Comparison of ENCODE assay signal across 19 cellular contexts in genomic region chr5:150502847-150503246, GRCh38. TPM values are rescaled to one million over a fixed set of nuclear protein-coding genes. Genes with fewer than 3 reads are reported as not detected.
A peak's percentile ranks its signal among the peaks of the same experiment; 100 is the strongest.
DNase-seq lines count a peak whose midpoint lies in the region; ATAC-seq and TF ChIP-seq lines count a peak whose summit lies in the region.
"Had no signal": no experiment of that assay in that cellular context is flagged by ENCODE, and none has a peak within 500 bp of the region (broad histone marks: within the 10 kb centered on the region; RNA-seq: fewer than 3 reads in every experiment).

No MANE protein-coding gene starts in this region.

- DNase-seq in WERI-Rb-1 (no peak), osteoblast (ENCODE audit: insufficient read length, low spot score, missing footprints) (no peak), thyroid gland (no peak), NCI-H2081 (lab: John Stamatoyannopoulos, UW) (no peak)
- DNase-seq: activated CD8-positive, alpha-beta T cell treated with anti-CD3 and anti-CD28 coated beads, Interleukin-2, amount 10 ng/mL, durations not matched to agents 7 days and 5 days; activated naive CD8-positive, alpha-beta T cell treated with anti-CD3 and anti-CD28 coated beads for 36 hours; Calu3; effector CD8-positive, alpha-beta T cell; hippocampal formation; islet precursor cell; midbrain; NCI-H2029 treated with DMSO at 0.1 percent for 48 hours; NCI-H524; SIG-M5; stimulated activated naive CD4-positive, alpha-beta T cell treated with Interleukin-2 at 50 U/mL for 16 hours had no signal

- H3K27me3 ChIP-seq in WERI-Rb-1 (ENCODE audit: insufficient read depth, low read depth, severe bottlenecking) (no peaks in the 10 kb centered on the region), osteoblast (ENCODE audit: insufficient read depth, low read length) (no peaks in the 10 kb centered on the region), thyroid gland (no peaks in the 10 kb centered on the region)

- H2AFZ ChIP-seq in osteoblast (ENCODE audit: low read length) = no peak overlapping the region

- peaks cover 20% of the 10 kb centered on the region for H3K36me3 ChIP-seq in WERI-Rb-1
- H3K36me3 ChIP-seq in osteoblast (ENCODE audit: insufficient read depth, low read length) = peaks cover 42% of the 10 kb centered on the region
- no peaks in the 10 kb centered on the region for H3K36me3 ChIP-seq in thyroid gland

- intact Hi-C loops in thyroid gland (cut with DNase I) = no loop called here

- H3K79me2 ChIP-seq in osteoblast (ENCODE audit: insufficient read depth, low read length) = peaks cover 100% of the 10 kb centered on the region

- ATAC-seq in GM18870 (IDR thresholded peaks at IDR 0.05; ENCODE audit: unreplicated experiment) (no peak), GM21528 (IDR thresholded peaks at IDR 0.05; ENCODE audit: low FRiP score, unreplicated experiment) (no peak)
- ATAC-seq: activated CD8-positive, alpha-beta T cell treated with anti-CD3 and anti-CD28 coated beads, Interleukin-2, amount 10 ng/mL, durations not matched to agents 7 days and 5 days had no signal

- no peak overlapping the region for H3K4me3 ChIP-seq in WERI-Rb-1 (ENCODE audit: low read depth, low read length)
- H3K4me3 ChIP-seq in osteoblast (ENCODE audit: insufficient read depth, low read length) = no peak overlapping the region
- H3K4me3 ChIP-seq in thyroid gland (replicated peaks in 1 of 3) = no peak overlapping the region

- TF ChIP-seq CTCF in WERI-Rb-1 (IDR thresholded peaks at IDR 0.05; ENCODE audit: low read depth, low read length) (no peak), osteoblast (IDR thresholded peaks at IDR 0.05; ENCODE audit: extremely low read depth, low read depth, low read length) (no peak), thyroid gland (IDR thresholded peaks at IDR 0.05) (no peak)

- WGBS in thyroid gland, 2 donors = 89 to 90% methylated on average over 3 of the region's 3 CpGs

- peaks cover 51% of the 10 kb centered on the region for H4K20me1 ChIP-seq in osteoblast (ENCODE audit: insufficient read depth, low read length)

- H3K4me1 ChIP-seq in osteoblast (ENCODE audit: insufficient read depth, low read length) = peaks cover 88% of the 10 kb centered on the region
- H3K4me1 ChIP-seq in thyroid gland = peaks cover 95 to 100% of the 10 kb centered on the region in 2 donors

- H3K4me2 ChIP-seq in osteoblast (ENCODE audit: insufficient read depth, low read length) = no peak overlapping the region
- H3K4me2 ChIP-seq: KMS-11 had no signal

- H3K9me3 ChIP-seq in WERI-Rb-1 (ENCODE audit: severe bottlenecking) = no peaks in the 10 kb centered on the region
- no peaks in the 10 kb centered on the region for H3K9me3 ChIP-seq in osteoblast (ENCODE audit: low read depth, low read length)
- no peaks in the 10 kb centered on the region for H3K9me3 ChIP-seq in thyroid gland

- peak overlapping the region; percentile 93 for H3K27ac ChIP-seq in WERI-Rb-1
- H3K27ac ChIP-seq in cingulate gyrus (ENCODE audit: low read depth, low read length) = peak overlapping the region; percentile 99
- H3K27ac ChIP-seq in osteoblast (ENCODE audit: low read depth, low read length) = peak overlapping the region; percentile 97
- peak overlapping the region; percentile 95 to 98 (median 96) for H3K27ac ChIP-seq in thyroid gland
- H3K27ac ChIP-seq: KMS-11 had no signal

- TF ChIP-seq POLR2A in thyroid gland (IDR thresholded peaks at IDR 0.05) = no peak

RNA-seq across cellular contexts. Expression of gene NDST1, which starts 5.1 kb away (rescaled TPM):
- total RNA-seq in osteoblast (89.9 and 104 TPM in 2 replicates), thyroid gland (100 to 1,000 TPM in 2 of 4 donors, 10 to 100 TPM in 2; 84.9 to 171 (median 113) TPM)

RNA-seq across cellular contexts. Expression of gene RPS14, which starts 53.3 kb away (rescaled TPM):
- total RNA-seq in osteoblast (1,720 and 2,211 TPM in 2 replicates), thyroid gland (1,000 to 10,000 TPM; 2,017 to 5,540 (median 2,786) TPM)
